In the genomic region with DNA sequence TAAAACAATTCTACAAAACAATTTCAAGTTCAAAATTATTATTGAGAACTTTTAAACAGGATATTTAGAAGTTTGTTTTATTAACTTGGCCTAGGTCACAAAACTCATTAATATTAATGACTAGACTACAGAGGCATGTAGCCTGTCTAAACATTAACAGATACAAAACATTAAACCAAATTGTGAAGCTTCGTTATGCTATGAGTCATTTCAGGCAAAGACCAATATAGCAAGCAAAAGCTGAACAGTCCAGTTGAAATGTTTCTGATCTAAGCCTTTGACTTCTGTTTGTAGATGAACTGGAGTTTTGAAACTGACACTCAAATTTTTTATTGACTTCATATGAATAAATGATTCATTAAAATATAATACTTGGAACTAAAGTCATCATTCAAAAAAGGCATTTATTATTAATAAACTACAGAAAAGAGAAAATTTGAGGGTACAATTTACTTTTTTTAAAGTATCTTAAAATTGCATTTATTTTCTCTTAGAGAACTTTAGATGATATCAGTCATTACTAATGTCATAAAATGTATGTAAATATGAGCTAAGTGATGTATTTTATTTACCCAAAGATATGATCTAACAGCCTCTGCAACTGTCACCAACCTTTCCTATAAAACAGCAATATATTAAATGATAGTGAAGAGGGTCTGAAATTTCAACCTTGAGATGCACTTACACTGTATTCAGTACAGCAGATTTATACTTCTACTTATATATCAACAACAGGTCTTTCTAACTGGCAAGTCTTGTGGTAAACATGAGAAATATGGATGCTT, we compare ENCODE assay signal across 12 cellular contexts.
A peak's percentile ranks its signal among the peaks of the same experiment; 100 is the strongest.
DNase-seq lines count a peak whose midpoint lies in the region; ATAC-seq, FAIRE-seq and TF ChIP-seq lines count a peak whose summit lies in the region.
"Had no signal": no experiment of that assay in that cellular context is flagged by ENCODE, and none has a peak within 500 bp of the region (broad histone marks: within the 10 kb centered on the region; RNA-seq: fewer than 3 reads in every experiment).

No MANE protein-coding gene starts in this region.

- peak; percentile 36 to 68; a peak in 1 of 4 replicates for TF ChIP-seq EP300 in GM12878 (IDR thresholded peaks at IDR 0.05; ENCODE audit: borderline replicate concordance in 1 of 2, control insufficient read depth in 1 of 2, low read depth in 2 of 2, low read length in 2 of 2)

- TF ChIP-seq POLR2A in GM12878 (IDR thresholded peaks at IDR 0.05; ENCODE audit: low read depth, low read length): no peak

- H3K9me3 ChIP-seq in GM12878 (replicated peaks; ENCODE audit: control insufficient read depth, insufficient read depth, low read length): peaks cover 1% of the 10 kb centered on the region

- H3K36me3 ChIP-seq in GM12878 (ENCODE audit: control insufficient read depth in 2 of 2, insufficient read depth in 2 of 2, low read length in 1 of 2): no peaks in the 10 kb centered on the region
- H3K36me3 ChIP-seq: thoracic aorta had no signal

- H2AFZ ChIP-seq in GM12878 (ENCODE audit: control insufficient read depth, low read depth, low read length): no peak overlapping the region

- SMC1A ChIA-PET in GM12878 (lab: Charles Lee; ENCODE audit: uncharacterized antibody, unreplicated experiment): interaction anchor here (0.5 to 4.4 kb wide), 25 partner anchors 7 to 1611 kb away, joined by 3 to 49 read pairs (median 4); no protein-coding TSS in a partner anchor

- FAIRE-seq in D721Med (lab: Jason Lieb, UNC) (peak; percentile 63), GM12878 (lab: Jason Lieb, UNC) (peak; percentile 56)

- H3K4me2 ChIP-seq in GM12878 (ENCODE audit: control insufficient read depth, insufficient read depth): no peak overlapping the region
- H3K4me2 ChIP-seq: BLaER1 had no signal

- DNase-seq in D721Med (ENCODE audit: insufficient read length, low spot score): no peak
- DNase-seq in GM12878 (ENCODE audit: low read depth, low spot score): peak; percentile 43
- DNase-seq in NCI-H748 (lab: John Stamatoyannopoulos, UW; ENCODE audit: unreplicated experiment): no peak
- DNase-seq in NCI-H1105 (lab: John Stamatoyannopoulos, UW): no peak
- DNase-seq in activated CD4-positive, alpha-beta T cell treated with anti-CD3 and anti-CD28 coated beads for 1 hour: no peak
- no peak for DNase-seq in NK-92 (lab: John Stamatoyannopoulos, UW; ENCODE audit: unreplicated experiment)
- DNase-seq: NK-92 treated with Interleukin-12 subunit alpha and Interleukin-12 subunit beta, amount 100 ng/mL, for 24 hours had no signal

- H3K4me1 ChIP-seq in GM12878 (ENCODE audit: control insufficient read depth, insufficient read depth, low read length): no peaks in the 10 kb centered on the region
- H3K4me1 ChIP-seq: BLaER1 had no signal

- intact Hi-C loops in GM12878 (cut with micrococcal nuclease; ENCODE audit: unreplicated experiment): loop anchor here (5.0 to 10.0 kb wide), 2 partner anchors 84 to 181 kb away; no protein-coding TSS in a partner anchor

- no peaks in the 10 kb centered on the region for H3K79me2 ChIP-seq in GM12878 (ENCODE audit: control insufficient read depth, insufficient read depth, low read length)

- no peak for TF ChIP-seq CTCF in D721Med (IDR thresholded peaks at IDR 0.05; ENCODE audit: insufficient read depth, missing control alignments)
- TF ChIP-seq CTCF in GM12878 (IDR thresholded peaks at IDR 0.05 in 2 of 3, conservative IDR thresholded peaks at IDR 0.05 in 1 of 3; ENCODE audit: control insufficient read depth in 2 of 3, extremely low read depth in 1 of 3, insufficient read depth in 1 of 3, low read depth in 3 of 3, low read length in 3 of 3): no peak

- in situ Hi-C loops in GM12878 (cut with MboI): no loop called here

- no TSS peak for BruUV-seq in GM12878 (replicated peaks; lab: Mats Ljungman, UMichigan)

- POLR2A ChIA-PET in GM12878 (lab: Charles Lee): interaction anchor here (1.0 kb wide), 1 partner anchor 85 kb away, joined by 7 read pairs; no protein-coding TSS in a partner anchor

- ATAC-seq in GM19455 (IDR thresholded peaks at IDR 0.05; ENCODE audit: unreplicated experiment): peak; percentile 82
- peak; percentile 89 for ATAC-seq in HG03039 (IDR thresholded peaks at IDR 0.05; ENCODE audit: unreplicated experiment)
- ATAC-seq in GM12878: peak; percentile 90

- no peaks in the 10 kb centered on the region for H3K27me3 ChIP-seq in GM12878 (replicated peaks in 1 of 2; ENCODE audit: control insufficient read depth in 2 of 2, insufficient read depth in 2 of 2, low read length in 1 of 2)
- H3K27me3 ChIP-seq: BLaER1 had no signal

- CTCF ChIA-PET in GM12878 (lab: Yijun Ruan, JAX): interaction anchor here (0.7 to 5.6 kb wide), 9 partner anchors 25 to 197 kb away, joined by 3 to 36 read pairs (median 3); no protein-coding TSS in a partner anchor

- no peak overlapping the region for H3K4me3 ChIP-seq in GM12878
- H3K4me3 ChIP-seq: BLaER1, thoracic aorta had no signal

- H3K9ac ChIP-seq in GM12878 (ENCODE audit: control insufficient read depth, insufficient read depth, low read length): no peak overlapping the region
- H3K9ac ChIP-seq: BLaER1 had no signal

- no peak for TF ChIP-seq RAD21 in GM12878 (IDR thresholded peaks at IDR 0.05; ENCODE audit: insufficient read depth, low read depth, low read length)

- H3K27ac ChIP-seq in GM12878 (ENCODE audit: control insufficient read depth, insufficient read depth): no peak overlapping the region
- H3K27ac ChIP-seq: BLaER1, HL-60, thoracic aorta had no signal

- no peaks in the 10 kb centered on the region for H4K20me1 ChIP-seq in GM12878 (ENCODE audit: control insufficient read depth, insufficient read depth)
- H4K20me1 ChIP-seq: BLaER1 had no signal

- RAD21 ChIA-PET in GM12878 (lab: Charles Lee; ENCODE audit: unreplicated experiment): interaction anchor here (0.6 to 4.2 kb wide), 5 partner anchors 85 to 165 kb away, joined by 3 to 37 read pairs (median 6); no protein-coding TSS in a partner anchor

- WGBS in GM12878 (ENCODE audit: insufficient coverage, insufficient replicate concordance, low lambda C conversion rate, missing lambda C conversion rate): 5% methylated on average over 1 of the region's 1 CpG

TF ChIP-seq in GM12878, 131 proteins besides CTCF, POLR2A, EP300 and RAD21 (continues in another document):
- TF ChIP-seq JUND (IDR thresholded peaks at IDR 0.05; ENCODE audit: low read depth, low read length) (peak; percentile 86; the same call in 1 of the 2 replicates), IRF4 (IDR thresholded peaks at IDR 0.05; ENCODE audit: low read depth, low read length) (peak; percentile 70; the same call in 1 of the 2 replicates), MEF2B (IDR thresholded peaks at IDR 0.05; ENCODE audit: partially characterized antibody, poor library complexity, severe bottlenecking) (peak; percentile 75), NR2F1 (conservative IDR thresholded peaks at IDR 0.05) (0 out of 2 replicates have a peak, but pooled peaks have one; percentile 17), DPF2 (IDR thresholded peaks at IDR 0.05) (peak; percentile 71), FOS (IDR thresholded peaks at IDR 0.05; ENCODE audit: borderline replicate concordance, extremely low read depth, insufficient read length) (no peak), IKZF2 (IDR thresholded peaks at IDR 0.05) (peak in 1 of 2 experiments; percentile 14; a peak in 2 of 4 replicates), SREBF1 (IDR thresholded peaks at IDR 0.05; ENCODE audit: low read length) (no peak), ELK1 (IDR thresholded peaks at IDR 0.05; ENCODE audit: low read depth, low read length) (no peak), ZNF24 (IDR thresholded peaks at IDR 0.05) (peak; percentile 86)
- TF ChIP-seq, protein P1, sequence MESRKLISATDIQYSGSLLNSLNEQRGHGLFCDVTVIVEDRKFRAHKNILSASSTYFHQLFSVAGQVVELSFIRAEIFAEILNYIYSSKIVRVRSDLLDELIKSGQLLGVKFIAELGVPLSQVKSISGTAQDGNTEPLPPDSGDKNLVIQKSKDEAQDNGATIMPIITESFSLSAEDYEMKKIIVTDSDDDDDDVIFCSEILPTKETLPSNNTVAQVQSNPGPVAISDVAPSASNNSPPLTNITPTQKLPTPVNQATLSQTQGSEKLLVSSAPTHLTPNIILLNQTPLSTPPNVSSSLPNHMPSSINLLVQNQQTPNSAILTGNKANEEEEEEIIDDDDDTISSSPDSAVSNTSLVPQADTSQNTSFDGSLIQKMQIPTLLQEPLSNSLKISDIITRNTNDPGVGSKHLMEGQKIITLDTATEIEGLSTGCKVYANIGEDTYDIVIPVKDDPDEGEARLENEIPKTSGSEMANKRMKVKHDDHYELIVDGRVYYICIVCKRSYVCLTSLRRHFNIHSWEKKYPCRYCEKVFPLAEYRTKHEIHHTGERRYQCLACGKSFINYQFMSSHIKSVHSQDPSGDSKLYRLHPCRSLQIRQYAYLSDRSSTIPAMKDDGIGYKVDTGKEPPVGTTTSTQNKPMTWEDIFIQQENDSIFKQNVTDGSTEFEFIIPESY (IDR thresholded peaks at IDR 0.05): no peak
- TF ChIP-seq, protein P2, sequence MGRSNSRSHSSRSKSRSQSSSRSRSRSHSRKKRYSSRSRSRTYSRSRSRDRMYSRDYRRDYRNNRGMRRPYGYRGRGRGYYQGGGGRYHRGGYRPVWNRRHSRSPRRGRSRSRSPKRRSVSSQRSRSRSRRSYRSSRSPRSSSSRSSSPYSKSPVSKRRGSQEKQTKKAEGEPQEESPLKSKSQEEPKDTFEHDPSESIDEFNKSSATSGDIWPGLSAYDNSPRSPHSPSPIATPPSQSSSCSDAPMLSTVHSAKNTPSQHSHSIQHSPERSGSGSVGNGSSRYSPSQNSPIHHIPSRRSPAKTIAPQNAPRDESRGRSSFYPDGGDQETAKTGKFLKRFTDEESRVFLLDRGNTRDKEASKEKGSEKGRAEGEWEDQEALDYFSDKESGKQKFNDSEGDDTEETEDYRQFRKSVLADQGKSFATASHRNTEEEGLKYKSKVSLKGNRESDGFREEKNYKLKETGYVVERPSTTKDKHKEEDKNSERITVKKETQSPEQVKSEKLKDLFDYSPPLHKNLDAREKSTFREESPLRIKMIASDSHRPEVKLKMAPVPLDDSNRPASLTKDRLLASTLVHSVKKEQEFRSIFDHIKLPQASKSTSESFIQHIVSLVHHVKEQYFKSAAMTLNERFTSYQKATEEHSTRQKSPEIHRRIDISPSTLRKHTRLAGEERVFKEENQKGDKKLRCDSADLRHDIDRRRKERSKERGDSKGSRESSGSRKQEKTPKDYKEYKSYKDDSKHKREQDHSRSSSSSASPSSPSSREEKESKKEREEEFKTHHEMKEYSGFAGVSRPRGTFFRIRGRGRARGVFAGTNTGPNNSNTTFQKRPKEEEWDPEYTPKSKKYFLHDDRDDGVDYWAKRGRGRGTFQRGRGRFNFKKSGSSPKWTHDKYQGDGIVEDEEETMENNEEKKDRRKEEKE (IDR thresholded peaks at IDR 0.05): no peak
